In genomic region chr4:20254517-20255250, GRCh38 we compare ENCODE assay signal across 8 cellular contexts. TPM values are rescaled to one million over a fixed set of nuclear protein-coding genes. Genes with fewer than 3 reads are reported as not detected.
DNase-seq lines count a peak whose midpoint lies in the region; ATAC-seq and TF ChIP-seq lines count a peak whose summit lies in the region.

No MANE protein-coding gene starts in this region.

- H3K9me3 Mint-ChIP-seq in memory B cell = no peaks in the 10 kb centered on the region

- no peaks in the 10 kb centered on the region for H3K36me3 Mint-ChIP-seq in memory B cell

- no peaks in the 10 kb centered on the region for H3K36me3 ChIP-seq in urinary bladder (ENCODE audit: insufficient read depth)

- H3K27me3 Mint-ChIP-seq in memory B cell = peaks cover 25% of the 10 kb centered on the region

- peaks cover 0 to 44% (median 16%) of the 10 kb centered on the region in 45 donors for H3K27me3 ChIP-seq in dorsolateral prefrontal cortex

- no peak for TF ChIP-seq POLR2A in erythroblast (IDR thresholded peaks at IDR 0.05; ENCODE audit: low read length)

- H3K4me3 Mint-ChIP-seq in memory B cell = peak overlapping the region; percentile 79

- intact Hi-C loops in dorsolateral prefrontal cortex (cut with DNase I) = no loop called here

- peak overlapping the region; percentile 46 to 87 (median 72) for H3K4me3 ChIP-seq in dorsolateral prefrontal cortex
- H3K4me3 ChIP-seq in urinary bladder (ENCODE audit: low read depth, low read length) = peak overlapping the region; percentile 74

- 2% methylated on average over 72 of the region's 72 CpGs for WGBS in urinary bladder

- ATAC-seq in memory B cell (ENCODE audit: low read depth) (peak; percentile 42), HG03097 (IDR thresholded peaks at IDR 0.05; ENCODE audit: low FRiP score, unreplicated experiment) (no peak)

- peak overlapping the region in 3 of 59 donors; percentile 11 to 33 (median 26) for H3K27ac ChIP-seq in dorsolateral prefrontal cortex
- no peak overlapping the region for H3K27ac ChIP-seq in urinary bladder (ENCODE audit: low read depth)

- peaks cover 16% of the 10 kb centered on the region for H3K4me1 Mint-ChIP-seq in memory B cell

- no peaks in the 10 kb centered on the region for H3K4me1 ChIP-seq in urinary bladder (ENCODE audit: insufficient read depth)

- TF ChIP-seq CTCF in dorsolateral prefrontal cortex (IDR thresholded peaks at IDR 0.05 in 54 of 56, conservative IDR thresholded peaks at IDR 0.05 in 2 of 56; ENCODE audit: low read depth in 1 of 56, partially characterized antibody in 56 of 56) = no peak

- peak; percentile 58 for DNase-seq in activated effector memory CD4-positive, alpha-beta T cell treated with anti-CD3 and anti-CD28 coated beads, Interleukin-2, amount 50 U/mL, for 16 hours
- DNase-seq in activated effector memory CD4-positive, alpha-beta T cell treated with Interleukin-2 at 50 U/mL for 16 hours = no peak
- DNase-seq in dorsolateral prefrontal cortex (peak in 6 of 10 donors; percentile 19 to 46 (median 35)), memory B cell (ENCODE audit: low spot score in 2 of 2) (no peak), GF-D8 (lab: John Stamatoyannopoulos, UW) (no peak), erythroblast (lab: John Stamatoyannopoulos, UW) (no peak)

- no peak overlapping the region for H3K27ac Mint-ChIP-seq in memory B cell

RNA-seq across cellular contexts. Expression of gene SLIT2, which starts 3.0 kb away (rescaled TPM):
- total RNA-seq in dorsolateral prefrontal cortex (10 to 100 TPM; 17.5 to 93.1 (median 45.8) TPM), urinary bladder (125 TPM)
- polyA plus RNA-seq in urinary bladder = 30.5 TPM

Comparison
In these comparisons a context has a peak if more than half of its experiments do, and no peak if none do; other contexts are left out.
1. DNase-seq: peak in activated effector memory CD4-positive, alpha-beta T cell treated with anti-CD3 and anti-CD28 coated beads, Interleukin-2, amount 50 U/mL, for 16 hours (single experiment) and dorsolateral prefrontal cortex (6 of 10); none in activated effector memory CD4-positive, alpha-beta T cell treated with Interleukin-2 at 50 U/mL for 16 hours (single experiment), memory B cell (0 of 2), GF-D8 (single experiment) and erythroblast (0 of 2).